In genomic region chr10:77304192-77304591, GRCh38 we compare ENCODE assay signal across 1 cellular context.
TF ChIP-seq lines count a peak whose summit lies in the region.

No MANE protein-coding gene starts in this region.

TF ChIP-seq in IMR-90, 13 proteins besides CTCF, POLR2A, EP300 and RAD21 (continued from another document):
- TF ChIP-seq USF2 (IDR thresholded peaks at IDR 0.05; ENCODE audit: low read depth, low read length) (no peak), RCOR1 (IDR thresholded peaks at IDR 0.05; ENCODE audit: insufficient replicate concordance, low read length) (no peak), FOS (IDR thresholded peaks at IDR 0.05; ENCODE audit: low read depth, low read length) (no peak), MAFK (IDR thresholded peaks at IDR 0.05; ENCODE audit: low read depth, low read length) (no peak), NFE2L2 (IDR thresholded peaks at IDR 0.05; ENCODE audit: low read depth, low read length) (no peak)
